In genomic region chr15:83732770-83733169, GRCh38 we compare ENCODE assay signal across 16 cellular contexts.
DNase-seq lines count a peak whose midpoint lies in the region; ATAC-seq, FAIRE-seq and TF ChIP-seq lines count a peak whose summit lies in the region.
"Had no signal": no experiment of that assay in that cellular context is flagged by ENCODE, and none has a peak within 500 bp of the region (broad histone marks: within the 10 kb centered on the region; RNA-seq: fewer than 3 reads in every experiment).

No MANE protein-coding gene starts in this region.

- H3K9me3 ChIP-seq in mesenchymal stem cell (ENCODE audit: control insufficient read depth, low read length): peaks cover 10% of the 10 kb centered on the region
- no peaks in the 10 kb centered on the region for H3K9me3 ChIP-seq in uterus
- no peaks in the 10 kb centered on the region for H3K9me3 ChIP-seq in CD8-positive, alpha-beta T cell (ENCODE audit: low read length)

- no peak overlapping the region for H3K4me3 ChIP-seq in mesenchymal stem cell (ENCODE audit: insufficient read depth in 1 of 2, low read depth in 1 of 2, low read length in 2 of 2)
- H3K4me3 ChIP-seq in uterus: no peak overlapping the region
- H3K4me3 ChIP-seq in CD8-positive, alpha-beta T cell (ENCODE audit: low read depth, low read length): no peak overlapping the region
- H3K4me3 ChIP-seq: GM23338 had no signal

- H2AFZ ChIP-seq in mesenchymal stem cell (ENCODE audit: low read depth, low read length): no peak overlapping the region
- H2AFZ ChIP-seq: GM23338 had no signal

- peaks cover 19% of the 10 kb centered on the region for H3K27me3 Mint-ChIP-seq in CD8-positive, alpha-beta T cell (ENCODE audit: low read depth)

- H3K9ac ChIP-seq in mesenchymal stem cell (ENCODE audit: low read length): no peak overlapping the region

- TF ChIP-seq CTCF in uterus (IDR thresholded peaks at IDR 0.05): no peak
- no peak for TF ChIP-seq CTCF in CD8-positive, alpha-beta T cell (IDR thresholded peaks at IDR 0.05)

- H2AK5ac ChIP-seq in mesenchymal stem cell (ENCODE audit: low read length, severe bottlenecking): no peak overlapping the region

- TF ChIP-seq POLR2A in uterus (IDR thresholded peaks at IDR 0.05): no peak
- TF ChIP-seq POLR2A in GM12892 (IDR thresholded peaks at IDR 0.05; ENCODE audit: low read depth, low read length): no peak

- CTCF ChIA-PET in CD8-positive, alpha-beta T cell (lab: Charles Lee): no interaction called here

- peak overlapping the region; percentile 67 for H3K27ac ChIP-seq in mesenchymal stem cell (ENCODE audit: low read length, poor library complexity, severe bottlenecking)
- no peak overlapping the region for H3K27ac ChIP-seq in uterus
- H3K27ac ChIP-seq in CD8-positive, alpha-beta T cell (ENCODE audit: low read depth, low read length): no peak overlapping the region

- no peak for ATAC-seq in CD8-positive, alpha-beta T cell

- H3K27ac Mint-ChIP-seq in CD8-positive, alpha-beta T cell: no peak overlapping the region
- H3K27ac Mint-ChIP-seq: CD4-positive, alpha-beta memory T cell; GM23338 had no signal

- H3K79me1 ChIP-seq in mesenchymal stem cell (replicated peaks; ENCODE audit: low read length, poor library complexity, severe bottlenecking): no peaks in the 10 kb centered on the region

- no peak overlapping the region for H2BK5ac ChIP-seq in mesenchymal stem cell (ENCODE audit: low read depth, low read length, poor library complexity, severe bottlenecking)

- no peak overlapping the region for H3K18ac ChIP-seq in mesenchymal stem cell (ENCODE audit: low read depth in 1 of 2, low read length in 2 of 2)

- H2BK15ac ChIP-seq in mesenchymal stem cell (ENCODE audit: low read depth, poor library complexity, severe bottlenecking): no peak overlapping the region

- H3K9me3 Mint-ChIP-seq in CD8-positive, alpha-beta T cell: no peaks in the 10 kb centered on the region
- H3K9me3 Mint-ChIP-seq: GM23338 had no signal

- no peaks in the 10 kb centered on the region for H3K4me1 Mint-ChIP-seq in CD8-positive, alpha-beta T cell (ENCODE audit: low read depth)
- H3K4me1 Mint-ChIP-seq: CD4-positive, alpha-beta memory T cell; GM23338 had no signal

- no peak overlapping the region for H2BK12ac ChIP-seq in mesenchymal stem cell (ENCODE audit: low read length in 2 of 2)

- H3K4me2 ChIP-seq in mesenchymal stem cell (ENCODE audit: low read length, poor library complexity, severe bottlenecking): no peak overlapping the region
- H3K4me2 ChIP-seq: GM23338 had no signal

- DNase-seq in NCI-H1048 (lab: John Stamatoyannopoulos, UW) (peak; percentile 50), SW480 (ENCODE audit: low spot score) (peak; percentile 80), mesenchymal stem cell (no peak), uterus (no peak), NCI-H524 (lab: John Stamatoyannopoulos, UW) (no peak), GM12892 (ENCODE audit: insufficient read length) (no peak)
- DNase-seq in CD8-positive, alpha-beta T cell: no peak
- DNase-seq: CD4-positive, alpha-beta memory T cell; DMS 273 treated with DMSO at 0.1 percent for 48 hours; GF-D8; KG1; NCI-H146; NCI-H2107; NCI-H69; SIG-M5 had no signal

- intact Hi-C loops in uterus (cut with DNase I; ENCODE audit: low total_unique reads): no loop called here
- intact Hi-C loops in CD8-positive, alpha-beta T cell (cut with DNase I, micrococcal nuclease): no loop called here

- peaks cover 2% of the 10 kb centered on the region for H3K4me1 ChIP-seq in mesenchymal stem cell (ENCODE audit: control insufficient read depth, insufficient read depth, low read depth, low read length)
- peaks cover 0 to 10% of the 10 kb centered on the region in 2 donors for H3K4me1 ChIP-seq in uterus
- H3K4me1 ChIP-seq in CD8-positive, alpha-beta T cell (ENCODE audit: insufficient read depth, low read length): no peaks in the 10 kb centered on the region

- POLR2A ChIA-PET in CD8-positive, alpha-beta T cell (lab: Charles Lee): no interaction called here

- H3K36me3 ChIP-seq in mesenchymal stem cell (ENCODE audit: control insufficient read depth in 1 of 2, insufficient read depth in 2 of 2, low read depth in 1 of 2, low read length in 2 of 2) (no peaks in the 10 kb centered on the region), uterus (no peaks in the 10 kb centered on the region)
- no peaks in the 10 kb centered on the region for H3K36me3 ChIP-seq in CD8-positive, alpha-beta T cell (ENCODE audit: insufficient read depth, low read length)

- H3K4ac ChIP-seq in mesenchymal stem cell (ENCODE audit: low read depth in 1 of 2, low read length in 2 of 2): no peak overlapping the region

- H4K8ac ChIP-seq in mesenchymal stem cell (ENCODE audit: low read length): no peak overlapping the region

- WGBS in mesenchymal stem cell: 85% methylated on average over 1 of the region's 4 CpGs

- H3K23ac ChIP-seq in mesenchymal stem cell (ENCODE audit: low read length in 2 of 2): no peak overlapping the region

- no peak overlapping the region for H4K91ac ChIP-seq in mesenchymal stem cell (ENCODE audit: low read length)

- no peak for FAIRE-seq in GM12892 (lab: Jason Lieb, UNC)

- H3K4me3 Mint-ChIP-seq in CD8-positive, alpha-beta T cell: no peak overlapping the region
- H3K4me3 Mint-ChIP-seq: CD4-positive, alpha-beta memory T cell; GM23338 had no signal

- H3K27me3 ChIP-seq in mesenchymal stem cell (ENCODE audit: control insufficient read depth in 1 of 2, insufficient read depth in 1 of 2, low read length in 2 of 2): no peaks in the 10 kb centered on the region
- no peaks in the 10 kb centered on the region for H3K27me3 ChIP-seq in uterus
- no peaks in the 10 kb centered on the region for H3K27me3 ChIP-seq in CD8-positive, alpha-beta T cell (ENCODE audit: insufficient read depth, low read length)

- no peak overlapping the region for H3K14ac ChIP-seq in mesenchymal stem cell (ENCODE audit: low read length in 2 of 2)

- no peak overlapping the region for H2BK120ac ChIP-seq in mesenchymal stem cell (ENCODE audit: low read depth, low read length)

- no peaks in the 10 kb centered on the region for H3K36me3 Mint-ChIP-seq in CD8-positive, alpha-beta T cell
- H3K36me3 Mint-ChIP-seq: CD4-positive, alpha-beta memory T cell had no signal

Comparison
In these comparisons a context has a peak if more than half of its experiments do, and no peak if none do; other contexts are left out.
1. DNase-seq: peak in NCI-H1048 (single experiment) and SW480 (single experiment); none in mesenchymal stem cell (single experiment), uterus (0 of 2), CD8-positive, alpha-beta T cell (0 of 7), NCI-H524 (0 of 2) and GM12892 (single experiment).